ENCODE assay signal across 10 cellular contexts in genomic region chr4:109994415-109994827, GRCh38.
DNase-seq lines count a peak whose midpoint lies in the region; ATAC-seq, FAIRE-seq and TF ChIP-seq lines count a peak whose summit lies in the region.
"Had no signal": no experiment of that assay in that cellular context is flagged by ENCODE, and none has a peak within 500 bp of the region (broad histone marks: within the 10 kb centered on the region; RNA-seq: fewer than 3 reads in every experiment).

No MANE protein-coding gene starts in this region.

- H3K4me2 ChIP-seq in SU-DHL-6 (ENCODE audit: low read depth, low read length, poor library complexity, severe bottlenecking) = peak overlapping the region; percentile 42

- H3K36me3 ChIP-seq in SU-DHL-6 (ENCODE audit: low read length) (no peaks in the 10 kb centered on the region), body of pancreas (replicated peaks in 1 of 2; ENCODE audit: insufficient read depth in 1 of 2, low read depth in 2 of 2) (peaks cover 0 to 2% of the 10 kb centered on the region in 2 donors)
- H3K36me3 ChIP-seq: neutrophil had no signal

- ATAC-seq in GM21381 (IDR thresholded peaks at IDR 0.05; ENCODE audit: unreplicated experiment) (peak; percentile 56), HG03135 (IDR thresholded peaks at IDR 0.05; ENCODE audit: unreplicated experiment) (peak; percentile 73), body of pancreas (no peak)

- peak; percentile 90 for FAIRE-seq in GM18507 (lab: Jason Lieb, UNC)

- no peaks in the 10 kb centered on the region for H3K79me2 ChIP-seq in SU-DHL-6 (ENCODE audit: insufficient read depth, low read length)

- H3K9me3 ChIP-seq in SU-DHL-6 (ENCODE audit: insufficient read depth, low read length) = no peaks in the 10 kb centered on the region
- no peaks in the 10 kb centered on the region for H3K9me3 ChIP-seq in body of pancreas
- H3K9me3 ChIP-seq: neutrophil had no signal

- DNase-seq in GM18507 (ENCODE audit: extremely low spot score, insufficient read length, low read depth) (peak; percentile 38), NCI-H748 treated with DMSO at 0.1 percent for 48 hours (lab: John Stamatoyannopoulos, UW) (no peak), body of pancreas (no peak), NCI-H2171 (lab: John Stamatoyannopoulos, UW) (no peak), foreskin melanocyte (no peak)
- DNase-seq: cerebellar nuclear complex had no signal

- no peaks in the 10 kb centered on the region for H3K27me3 ChIP-seq in SU-DHL-6 (ENCODE audit: low read length)
- no peaks in the 10 kb centered on the region for H3K27me3 ChIP-seq in body of pancreas
- H3K27me3 ChIP-seq: neutrophil had no signal

- H3K27ac ChIP-seq in SU-DHL-6 (ENCODE audit: low read depth, low read length) = no peak overlapping the region
- no peak overlapping the region for H3K27ac ChIP-seq in body of pancreas
- H3K27ac ChIP-seq: neutrophil had no signal

- intact Hi-C loops in body of pancreas (cut with DNase I) = no loop called here

- no peaks in the 10 kb centered on the region for H4K20me1 ChIP-seq in SU-DHL-6 (ENCODE audit: low read depth, low read length)

- H3K4me3 ChIP-seq in SU-DHL-6 (ENCODE audit: insufficient read depth, low read length, poor library complexity, severe bottlenecking) (no peak overlapping the region), body of pancreas (no peak overlapping the region)

- H2AFZ ChIP-seq in SU-DHL-6 (ENCODE audit: low read depth, low read length, severe bottlenecking) = peak overlapping the region; percentile 39

- no peak for TF ChIP-seq CTCF in SU-DHL-6 (IDR thresholded peaks at IDR 0.05; ENCODE audit: insufficient read depth, low read length, poor library complexity, severe bottlenecking)
- no peak for TF ChIP-seq CTCF in body of pancreas (IDR thresholded peaks at IDR 0.05)

- H3K9ac ChIP-seq in SU-DHL-6 (ENCODE audit: low read length) = peak overlapping the region; percentile 19; the same call in 1 of the 2 replicates

- TF ChIP-seq POLR2A in body of pancreas (IDR thresholded peaks at IDR 0.05) = no peak

- 51 to 61% methylated on average over 4 of the region's 4 CpGs for WGBS in body of pancreas, 2 donors

- no peaks in the 10 kb centered on the region for H3K9me2 ChIP-seq in SU-DHL-6 (replicated peaks; ENCODE audit: insufficient read depth, low read length)

- H3F3A ChIP-seq in SU-DHL-6 (ENCODE audit: insufficient read depth) = peaks cover 12% of the 10 kb centered on the region; the same call in 1 of the 2 replicates

- H3K4me1 ChIP-seq in body of pancreas = no peaks in the 10 kb centered on the region
